ENCODE assay signal across 8 cellular contexts in genomic region chr1:225848044-225848955, GRCh38. TPM values are rescaled to one million over a fixed set of nuclear protein-coding genes. Genes with fewer than 3 reads are reported as not detected.
A peak's percentile ranks its signal among the peaks of the same experiment; 100 is the strongest.
DNase-seq lines count a peak whose midpoint lies in the region; ATAC-seq and TF ChIP-seq lines count a peak whose summit lies in the region.

No MANE protein-coding gene starts in this region.

- H3K4me3 Mint-ChIP-seq in endothelial cell (ENCODE audit: unreplicated experiment), result no peak overlapping the region

- H3K36me3 ChIP-seq in breast epithelium, result no peaks in the 10 kb centered on the region
- no peaks in the 10 kb centered on the region for H3K36me3 ChIP-seq in mammary epithelial cell (ENCODE audit: insufficient read depth, low read length)

- H3K27me3 ChIP-seq in breast epithelium (no peaks in the 10 kb centered on the region), mammary epithelial cell (ENCODE audit: insufficient read depth, low read length) (no peaks in the 10 kb centered on the region)

- in situ Hi-C loops in mammary epithelial cell (cut with MboI; ENCODE audit: low sequenced_read_pairs in 2 of 2), result no loop called here

- H3K4me3 ChIP-seq in breast epithelium (no peak overlapping the region), mammary epithelial cell (replicated peaks in 1 of 3; ENCODE audit: insufficient read depth in 1 of 3, low read depth in 2 of 3, low read length in 3 of 3) (no peak overlapping the region)

- CTCF ChIA-PET in mammary epithelial cell (lab: Charles Lee; ENCODE audit: low non-redundant PET), result no interaction called here

- dilution Hi-C loops in mammary epithelial cell (cut with HindIII; ENCODE audit: low sequenced_read_pairs), result loop anchor here (5.0 kb wide), 1 partner anchor 71 kb away; the partner anchor contains the start of gene SRP9

- H3K4me2 ChIP-seq in mammary epithelial cell (ENCODE audit: insufficient read depth, low read depth, low read length), result no peak overlapping the region

- H3K27me3 Mint-ChIP-seq in endothelial cell (ENCODE audit: unreplicated experiment), result peaks cover 13% of the 10 kb centered on the region

- intact Hi-C loops in breast epithelium (cut with DNase I; ENCODE audit: low total_unique reads) (loop anchor here (5.0 kb wide), 1 partner anchor 371 kb away; no protein-coding TSS in a partner anchor), mammary epithelial cell (cut with micrococcal nuclease) (loop anchor here (5.0 kb wide), 1 partner anchor 296 kb away; no protein-coding TSS in a partner anchor)

- no TSS peak for BruUV-seq in mammary epithelial cell (replicated peaks; lab: Mats Ljungman, UMichigan)

- H3K4me1 ChIP-seq in breast epithelium (no peaks in the 10 kb centered on the region), mammary epithelial cell (ENCODE audit: insufficient read depth, low read length) (peaks cover 7% of the 10 kb centered on the region)

- no peaks in the 10 kb centered on the region for H3K79me2 ChIP-seq in mammary epithelial cell (ENCODE audit: insufficient read depth, low read length)

- peaks cover 12% of the 10 kb centered on the region for H3K4me1 Mint-ChIP-seq in endothelial cell (ENCODE audit: unreplicated experiment)

- no peak overlapping the region for H3K9ac ChIP-seq in mammary epithelial cell (ENCODE audit: insufficient read depth, low read length)

- peak; percentile 63 for ATAC-seq in HG02759 (IDR thresholded peaks at IDR 0.05; ENCODE audit: unreplicated experiment)

- no peaks in the 10 kb centered on the region for H3K9me3 Mint-ChIP-seq in endothelial cell (ENCODE audit: unreplicated experiment)

- DNase-seq in breast epithelium (ENCODE audit: low spot score in 2 of 2), result no peak
- DNase-seq in mammary epithelial cell, result no peak
- peak; percentile 94 for DNase-seq in NCI-H82 (lab: John Stamatoyannopoulos, UW)
- DNase-seq in endothelial cell (ENCODE audit: low spot score), result no peak
- DNase-seq in superior temporal gyrus (ENCODE audit: extremely low spot score), result peak; percentile 85
- no peak for DNase-seq in NCI-H1417 treated with DMSO at 0.1 percent for 48 hours (lab: John Stamatoyannopoulos, UW)
- DNase-seq in HPDE6-E6E7 (ENCODE audit: extremely low spot score), result no peak

- peaks cover 63% of the 10 kb centered on the region for H3K36me3 Mint-ChIP-seq in endothelial cell (ENCODE audit: low read depth, unreplicated experiment)

- TF ChIP-seq CTCF in breast epithelium (IDR thresholded peaks at IDR 0.05) (no peak), mammary epithelial cell (conservative IDR thresholded peaks at IDR 0.05 in 1 of 2, IDR thresholded peaks at IDR 0.05 in 1 of 2; ENCODE audit: extremely low read depth in 1 of 2, insufficient read depth in 1 of 2, low read depth in 1 of 2, low read length in 2 of 2) (no peak), endothelial cell (IDR thresholded peaks at IDR 0.05; ENCODE audit: unreplicated experiment) (no peak)

- H3K9me3 ChIP-seq in breast epithelium (no peaks in the 10 kb centered on the region), mammary epithelial cell (replicated peaks; ENCODE audit: insufficient read depth, low read length) (no peaks in the 10 kb centered on the region)

- WGBS in mammary epithelial cell (ENCODE audit: low coverage, missing lambda C conversion rate), result 84% methylated on average over 11 of the region's 16 CpGs

- no peak overlapping the region for H2AFZ ChIP-seq in mammary epithelial cell (ENCODE audit: low read depth, low read length)

- no peaks in the 10 kb centered on the region for H4K20me1 ChIP-seq in mammary epithelial cell (ENCODE audit: insufficient read depth, low read length)

- TF ChIP-seq POLR2A in breast epithelium (IDR thresholded peaks at IDR 0.05), result no peak

- H3K27ac Mint-ChIP-seq in endothelial cell (ENCODE audit: unreplicated experiment), result peak overlapping the region; percentile 53

- H3K27ac ChIP-seq in breast epithelium (peak overlapping the region; percentile 6 to 14), mammary epithelial cell (ENCODE audit: insufficient read depth, low read depth, low read length) (no peak overlapping the region)

RNA-seq across cellular contexts. Expression of gene TMEM63A, which starts 33.9 kb away (rescaled TPM):
- total RNA-seq in breast epithelium (10 to 100 TPM; 69.6 to 88.0 (median 80.6) TPM), mammary epithelial cell (10 to 100 TPM; 25.2 to 37.3 TPM), endothelial cell (ENCODE audit: unreplicated experiment) (79.9 TPM)
- 17.7 TPM for polyA plus RNA-seq in mammary epithelial cell
- 20.1 TPM for polyA minus RNA-seq in mammary epithelial cell

RNA-seq across cellular contexts. Expression of gene EPHX1, which starts 38.4 kb away (rescaled TPM):
- total RNA-seq in breast epithelium (100 to 1,000 TPM in 1 of 3 donors, 10 to 100 TPM in 2; 63.6 to 168 (median 67.3) TPM), mammary epithelial cell (10 to 100 TPM; 22.8 to 32.8 TPM), endothelial cell (ENCODE audit: unreplicated experiment) (45.0 TPM)
- polyA plus RNA-seq in mammary epithelial cell, result 17.6 TPM
- 15.2 TPM for polyA minus RNA-seq in mammary epithelial cell

RNA-seq across cellular contexts. Expression of gene LEFTY1, which starts 40.6 kb away (rescaled TPM):
- total RNA-seq in breast epithelium (under 1 TPM in 1 of 3 donors, not detected in 2; 0.48 TPM), mammary epithelial cell (not detected), endothelial cell (ENCODE audit: unreplicated experiment) (0.28 TPM)
- not detected for polyA plus RNA-seq in mammary epithelial cell
- not detected for polyA minus RNA-seq in mammary epithelial cell

Comparison
In these comparisons a context has a peak if more than half of its experiments do, and no peak if none do; other contexts are left out.
1. DNase-seq: peak in NCI-H82 (single experiment) and superior temporal gyrus (single experiment); none in breast epithelium (0 of 2), mammary epithelial cell (single experiment), endothelial cell (single experiment), NCI-H1417 treated with DMSO at 0.1 percent for 48 hours (single experiment) and HPDE6-E6E7 (single experiment).